ENCODE assay signal across 2 cellular contexts in the genomic region with DNA sequence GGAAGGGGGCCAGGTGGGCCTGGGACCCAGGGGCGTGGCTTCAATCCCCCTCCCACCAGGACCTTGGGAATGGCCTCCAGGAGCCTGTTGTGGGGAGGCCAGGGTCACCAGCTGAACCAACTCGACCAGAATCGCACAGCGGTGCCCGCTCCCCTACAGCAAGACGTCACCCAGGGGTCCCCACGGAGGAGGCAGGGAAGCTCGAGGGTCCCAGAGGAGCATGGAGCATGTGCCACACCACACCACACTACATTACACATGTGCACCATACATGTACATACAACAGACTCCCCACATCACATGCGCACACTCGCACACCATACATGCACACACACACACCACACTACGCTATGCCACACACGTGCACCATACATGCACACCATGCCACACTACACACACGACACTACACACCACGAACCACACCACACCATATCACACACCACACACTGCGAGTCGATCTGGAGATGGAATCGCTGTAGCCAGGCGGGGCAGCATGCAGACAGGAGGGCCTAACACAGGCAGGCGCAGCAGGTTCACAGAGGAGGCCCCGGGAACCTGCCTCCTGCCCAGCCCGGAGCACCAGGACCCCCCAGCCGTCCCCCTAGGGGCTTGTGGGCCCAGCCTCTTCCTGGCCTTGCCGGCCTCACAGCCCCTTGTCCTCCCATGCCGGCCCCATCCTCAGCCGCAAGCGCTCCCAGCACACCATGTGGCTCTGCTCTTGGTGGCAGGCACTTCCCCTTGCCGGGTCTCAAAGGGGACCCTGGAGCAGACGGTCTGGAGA.
TF ChIP-seq lines count a peak whose summit lies in the region.

No MANE protein-coding gene starts in this region.

TF ChIP-seq in IMR-90, 13 proteins besides CTCF, POLR2A, EP300 and RAD21:
- TF ChIP-seq CEBPB (IDR thresholded peaks at IDR 0.05; ENCODE audit: low read depth, low read length), result no peak
- no peak for TF ChIP-seq RFX5 (IDR thresholded peaks at IDR 0.05; ENCODE audit: low read depth, low read length)
- TF ChIP-seq CHD1 (IDR thresholded peaks at IDR 0.05; ENCODE audit: low read depth, low read length), result no peak
- TF ChIP-seq ELK1 (IDR thresholded peaks at IDR 0.05; ENCODE audit: borderline replicate concordance, low read depth, low read length), result no peak
- TF ChIP-seq MAFK (IDR thresholded peaks at IDR 0.05; ENCODE audit: low read depth, low read length), result no peak
- TF ChIP-seq MAZ (IDR thresholded peaks at IDR 0.05; ENCODE audit: borderline replicate concordance, low read depth, low read length), result no peak

TF ChIP-seq in WTC11, 78 proteins besides CTCF, POLR2A, EP300 and RAD21:
- TF ChIP-seq ZNF532 (CRISPR knock-in tag; IDR thresholded peaks at IDR 0.05; ENCODE audit: borderline replicate concordance), result no peak
- TF ChIP-seq, protein P1, sequence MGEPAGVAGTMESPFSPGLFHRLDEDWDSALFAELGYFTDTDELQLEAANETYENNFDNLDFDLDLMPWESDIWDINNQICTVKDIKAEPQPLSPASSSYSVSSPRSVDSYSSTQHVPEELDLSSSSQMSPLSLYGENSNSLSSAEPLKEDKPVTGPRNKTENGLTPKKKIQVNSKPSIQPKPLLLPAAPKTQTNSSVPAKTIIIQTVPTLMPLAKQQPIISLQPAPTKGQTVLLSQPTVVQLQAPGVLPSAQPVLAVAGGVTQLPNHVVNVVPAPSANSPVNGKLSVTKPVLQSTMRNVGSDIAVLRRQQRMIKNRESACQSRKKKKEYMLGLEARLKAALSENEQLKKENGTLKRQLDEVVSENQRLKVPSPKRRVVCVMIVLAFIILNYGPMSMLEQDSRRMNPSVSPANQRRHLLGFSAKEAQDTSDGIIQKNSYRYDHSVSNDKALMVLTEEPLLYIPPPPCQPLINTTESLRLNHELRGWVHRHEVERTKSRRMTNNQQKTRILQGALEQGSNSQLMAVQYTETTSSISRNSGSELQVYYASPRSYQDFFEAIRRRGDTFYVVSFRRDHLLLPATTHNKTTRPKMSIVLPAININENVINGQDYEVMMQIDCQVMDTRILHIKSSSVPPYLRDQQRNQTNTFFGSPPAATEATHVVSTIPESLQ (CRISPR knock-in tag; IDR thresholded peaks at IDR 0.05), result no peak
- TF ChIP-seq SMAD3 (CRISPR knock-in tag; IDR thresholded peaks at IDR 0.05; ENCODE audit: borderline replicate concordance), result no peak
- no peak for TF ChIP-seq ZNF121 (CRISPR knock-in tag; IDR thresholded peaks at IDR 0.05)
- TF ChIP-seq NR1H2 (CRISPR knock-in tag; IDR thresholded peaks at IDR 0.05), result no peak
- TF ChIP-seq CDX4 (CRISPR knock-in tag; IDR thresholded peaks at IDR 0.05; ENCODE audit: borderline replicate concordance), result no peak
- TF ChIP-seq SMAD4 (CRISPR knock-in tag; IDR thresholded peaks at IDR 0.05), result no peak
- TF ChIP-seq GABPB1 (CRISPR knock-in tag; IDR thresholded peaks at IDR 0.05), result no peak
- TF ChIP-seq, protein P2, sequence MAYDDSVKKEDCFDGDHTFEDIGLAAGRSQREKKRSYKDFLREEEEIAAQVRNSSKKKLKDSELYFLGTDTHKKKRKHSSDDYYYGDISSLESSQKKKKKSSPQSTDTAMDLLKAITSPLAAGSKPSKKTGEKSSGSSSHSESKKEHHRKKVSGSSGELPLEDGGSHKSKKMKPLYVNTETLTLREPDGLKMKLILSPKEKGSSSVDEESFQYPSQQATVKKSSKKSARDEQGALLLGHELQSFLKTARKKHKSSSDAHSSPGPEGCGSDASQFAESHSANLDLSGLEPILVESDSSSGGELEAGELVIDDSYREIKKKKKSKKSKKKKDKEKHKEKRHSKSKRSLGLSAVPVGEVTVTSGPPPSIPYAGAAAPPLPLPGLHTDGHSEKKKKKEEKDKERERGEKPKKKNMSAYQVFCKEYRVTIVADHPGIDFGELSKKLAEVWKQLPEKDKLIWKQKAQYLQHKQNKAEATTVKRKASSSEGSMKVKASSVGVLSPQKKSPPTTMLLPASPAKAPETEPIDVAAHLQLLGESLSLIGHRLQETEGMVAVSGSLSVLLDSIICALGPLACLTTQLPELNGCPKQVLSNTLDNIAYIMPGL (CRISPR knock-in tag; IDR thresholded peaks at IDR 0.05), result no peak
- no peak for TF ChIP-seq HMGA2 (CRISPR knock-in tag; IDR thresholded peaks at IDR 0.05)
- TF ChIP-seq, protein P3, sequence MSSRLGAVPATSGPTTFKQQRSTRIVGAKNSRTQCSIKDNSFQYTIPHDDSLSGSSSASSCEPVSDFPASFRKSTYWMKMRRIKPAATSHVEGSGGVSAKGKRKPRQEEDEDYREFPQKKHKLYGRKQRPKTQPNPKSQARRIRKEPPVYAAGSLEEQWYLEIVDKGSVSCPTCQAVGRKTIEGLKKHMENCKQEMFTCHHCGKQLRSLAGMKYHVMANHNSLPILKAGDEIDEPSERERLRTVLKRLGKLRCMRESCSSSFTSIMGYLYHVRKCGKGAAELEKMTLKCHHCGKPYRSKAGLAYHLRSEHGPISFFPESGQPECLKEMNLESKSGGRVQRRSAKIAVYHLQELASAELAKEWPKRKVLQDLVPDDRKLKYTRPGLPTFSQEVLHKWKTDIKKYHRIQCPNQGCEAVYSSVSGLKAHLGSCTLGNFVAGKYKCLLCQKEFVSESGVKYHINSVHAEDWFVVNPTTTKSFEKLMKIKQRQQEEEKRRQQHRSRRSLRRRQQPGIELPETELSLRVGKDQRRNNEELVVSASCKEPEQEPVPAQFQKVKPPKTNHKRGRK (CRISPR knock-in tag; IDR thresholded peaks at IDR 0.05; ENCODE audit: borderline replicate concordance), result no peak
- TF ChIP-seq, protein P4, sequence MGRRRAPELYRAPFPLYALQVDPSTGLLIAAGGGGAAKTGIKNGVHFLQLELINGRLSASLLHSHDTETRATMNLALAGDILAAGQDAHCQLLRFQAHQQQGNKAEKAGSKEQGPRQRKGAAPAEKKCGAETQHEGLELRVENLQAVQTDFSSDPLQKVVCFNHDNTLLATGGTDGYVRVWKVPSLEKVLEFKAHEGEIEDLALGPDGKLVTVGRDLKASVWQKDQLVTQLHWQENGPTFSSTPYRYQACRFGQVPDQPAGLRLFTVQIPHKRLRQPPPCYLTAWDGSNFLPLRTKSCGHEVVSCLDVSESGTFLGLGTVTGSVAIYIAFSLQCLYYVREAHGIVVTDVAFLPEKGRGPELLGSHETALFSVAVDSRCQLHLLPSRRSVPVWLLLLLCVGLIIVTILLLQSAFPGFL (CRISPR knock-in tag; IDR thresholded peaks at IDR 0.05; ENCODE audit: borderline replicate concordance), result no peak
- no peak for TF ChIP-seq ZNF232 (CRISPR knock-in tag; IDR thresholded peaks at IDR 0.05)
- no peak for TF ChIP-seq ZNF138 (CRISPR knock-in tag; conservative IDR thresholded peaks at IDR 0.05)
- no peak for TF ChIP-seq ZNF423 (CRISPR knock-in tag; IDR thresholded peaks at IDR 0.05)
